ENCODE assay signal across 8 cellular contexts in genomic region chr22:46066691-46067090, GRCh38.
DNase-seq lines count a peak whose midpoint lies in the region; ATAC-seq, FAIRE-seq and TF ChIP-seq lines count a peak whose summit lies in the region.

No MANE protein-coding gene starts in this region.

- H3K27ac Mint-ChIP-seq in activated naive CD8-positive, alpha-beta T cell: peak overlapping the region; percentile 50
- no peak overlapping the region for H3K27ac Mint-ChIP-seq in activated naive CD8-positive, alpha-beta T cell treated with anti-CD3 and anti-CD28 coated beads, Interleukin-2, amount 50 U/mL, for 24 hours

- no peaks in the 10 kb centered on the region for H3K27me3 ChIP-seq in left lung

- no peak overlapping the region for H3K4me3 ChIP-seq in left lung

- no peak for ATAC-seq in activated naive CD8-positive, alpha-beta T cell treated with anti-CD3 and anti-CD28 coated beads, Interleukin-2, amount 50 U/mL, for 24 hours
- no peak for ATAC-seq in left lung
- ATAC-seq in HG02870 (IDR thresholded peaks at IDR 0.05; ENCODE audit: unreplicated experiment): no peak

- no peaks in the 10 kb centered on the region for H3K27me3 Mint-ChIP-seq in activated naive CD8-positive, alpha-beta T cell
- no peaks in the 10 kb centered on the region for H3K27me3 Mint-ChIP-seq in activated naive CD8-positive, alpha-beta T cell treated with anti-CD3 and anti-CD28 coated beads, Interleukin-2, amount 50 U/mL, for 24 hours

- no peak for DNase-seq in activated naive CD8-positive, alpha-beta T cell treated with anti-CD3 and anti-CD28 coated beads, Interleukin-2, amount 50 U/mL, for 24 hours
- DNase-seq in left lung: peak; percentile 24 to 25
- no peak for DNase-seq in MV-4-11 (lab: John Stamatoyannopoulos, UW)
- DNase-seq in RKO (ENCODE audit: low spot score): no peak
- no peak for DNase-seq in H54 (ENCODE audit: insufficient read length, low spot score)

- no peak for FAIRE-seq in H54 (lab: Jason Lieb, UNC)

- H3K36me3 ChIP-seq in left lung: no peaks in the 10 kb centered on the region

- TF ChIP-seq POLR2A in H54 (IDR thresholded peaks at IDR 0.05; ENCODE audit: low read depth, low read length): no peak

- no peaks in the 10 kb centered on the region for H3K9me3 Mint-ChIP-seq in activated naive CD8-positive, alpha-beta T cell (ENCODE audit: low read depth)
- H3K9me3 Mint-ChIP-seq in activated naive CD8-positive, alpha-beta T cell treated with anti-CD3 and anti-CD28 coated beads, Interleukin-2, amount 50 U/mL, for 24 hours: no peaks in the 10 kb centered on the region

- peaks cover 43% of the 10 kb centered on the region for H3K4me1 Mint-ChIP-seq in activated naive CD8-positive, alpha-beta T cell (ENCODE audit: low read depth)
- H3K4me1 Mint-ChIP-seq in activated naive CD8-positive, alpha-beta T cell treated with anti-CD3 and anti-CD28 coated beads, Interleukin-2, amount 50 U/mL, for 24 hours: peaks cover 38% of the 10 kb centered on the region

- intact Hi-C loops in left lung (cut with DNase I): no loop called here

- no peaks in the 10 kb centered on the region for H3K9me3 ChIP-seq in left lung

- no peak overlapping the region for H3K4me3 Mint-ChIP-seq in activated naive CD8-positive, alpha-beta T cell
- H3K4me3 Mint-ChIP-seq in activated naive CD8-positive, alpha-beta T cell treated with anti-CD3 and anti-CD28 coated beads, Interleukin-2, amount 50 U/mL, for 24 hours: no peak overlapping the region

- H3K27ac ChIP-seq in angular gyrus (ENCODE audit: low read depth, low read length): peak overlapping the region; percentile 99
- H3K27ac ChIP-seq in left lung: peak overlapping the region; percentile 97 to 100

- peaks cover 3% of the 10 kb centered on the region for H3K36me3 Mint-ChIP-seq in activated naive CD8-positive, alpha-beta T cell
- no peaks in the 10 kb centered on the region for H3K36me3 Mint-ChIP-seq in activated naive CD8-positive, alpha-beta T cell treated with anti-CD3 and anti-CD28 coated beads, Interleukin-2, amount 50 U/mL, for 24 hours (ENCODE audit: low read depth)

- H3K4me1 ChIP-seq in left lung: peaks cover 23 to 82% of the 10 kb centered on the region in 2 donors

- TF ChIP-seq CTCF in left lung (IDR thresholded peaks at IDR 0.05): no peak

Comparison
In these comparisons a context has a peak if more than half of its experiments do, and no peak if none do; other contexts are left out.
1. DNase-seq: peak in left lung (2 of 2); none in activated naive CD8-positive, alpha-beta T cell treated with anti-CD3 and anti-CD28 coated beads, Interleukin-2, amount 50 U/mL, for 24 hours (single experiment), MV-4-11 (single experiment), RKO (single experiment) and H54 (single experiment).